Comparison of ENCODE assay signal across 8 cellular contexts in genomic region chr4:184384056-184384809, GRCh38.
DNase-seq lines count a peak whose midpoint lies in the region; ATAC-seq and TF ChIP-seq lines count a peak whose summit lies in the region.

No MANE protein-coding gene starts in this region.

- intact Hi-C loops in esophagus squamous epithelium (cut with DNase I): no loop called here
- intact Hi-C loops in ovary (cut with DNase I): loop anchor here in 1 of 4 donors (10.0 kb wide), 1 partner anchor 91 kb away; the partner anchor contains the start of gene IRF2

- peak overlapping the region; percentile 79 for H3K4me2 ChIP-seq in SK-N-SH

- H3K4me1 ChIP-seq in SK-N-SH (ENCODE audit: control insufficient read depth in 1 of 2, insufficient read depth in 2 of 2, low read depth in 1 of 2, low read length in 1 of 2) (peaks cover 12 to 30% of the 10 kb centered on the region in 2 experiments), esophagus squamous epithelium (peaks cover 30 to 52% (median 39%) of the 10 kb centered on the region in 3 donors), ovary (ENCODE audit: insufficient read depth) (peaks cover 10% of the 10 kb centered on the region)

- H3K79me2 ChIP-seq in SK-N-SH (ENCODE audit: insufficient read depth): no peaks in the 10 kb centered on the region

- POLR2A ChIA-PET in SK-N-SH (lab: Yijun Ruan, JAX): interaction anchor here (0.9 kb wide), 1 partner anchor 153 kb away, joined by 4 read pairs; no protein-coding TSS in a partner anchor

- TF ChIP-seq CTCF in SK-N-SH (IDR thresholded peaks at IDR 0.05) (no peak), esophagus squamous epithelium (IDR thresholded peaks at IDR 0.05) (no peak), ovary (IDR thresholded peaks at IDR 0.05) (no peak)

- CTCF ChIA-PET in SK-N-SH (lab: Yijun Ruan, JAX): no interaction called here

- no peak overlapping the region; the same call in 1 of the 2 replicates for H2AFZ ChIP-seq in SK-N-SH (ENCODE audit: low read depth)

- no peak for TF ChIP-seq RAD21 in SK-N-SH (IDR thresholded peaks at IDR 0.05; ENCODE audit: low read length)

- no peaks in the 10 kb centered on the region for H3K27me3 ChIP-seq in SK-N-SH (ENCODE audit: insufficient read depth)
- H3K27me3 ChIP-seq in esophagus squamous epithelium: no peaks in the 10 kb centered on the region
- no peaks in the 10 kb centered on the region for H3K27me3 ChIP-seq in ovary

- H3F3A ChIP-seq in SK-N-SH (replicated peaks; ENCODE audit: insufficient read depth): peaks cover 19% of the 10 kb centered on the region

- peak; percentile 71 for DNase-seq in Caki2 (ENCODE audit: low read depth)
- DNase-seq in SK-N-SH: no peak
- peak; percentile 3 for DNase-seq in esophagus squamous epithelium (lab: John Stamatoyannopoulos, UW)
- peak in 4 of 5 donors; percentile 40 to 62 (median 50) for DNase-seq in ovary
- no peak for DNase-seq in NCI-H526 treated with DMSO at 0.1 percent for 48 hours (lab: John Stamatoyannopoulos, UW)
- DNase-seq in stimulated activated naive CD4-positive, alpha-beta T cell (lab: John Stamatoyannopoulos, UW): no peak

- H3K9me3 ChIP-seq in SK-N-SH (no peaks in the 10 kb centered on the region), esophagus squamous epithelium (no peaks in the 10 kb centered on the region), ovary (no peaks in the 10 kb centered on the region)

- peak overlapping the region; percentile 57 for H3K9ac ChIP-seq in SK-N-SH

- in situ Hi-C loops in Caki2 (cut with HindIII; ENCODE audit: low pct_unique_long_range_greater_than_20kb, low sequenced_read_pairs): no loop called here

- peak overlapping the region; percentile 44 to 56; a peak in 3 of 4 replicates for H3K4me3 ChIP-seq in SK-N-SH (ENCODE audit: low read depth in 2 of 2, low read length in 1 of 2)
- H3K4me3 ChIP-seq in esophagus squamous epithelium: peak overlapping the region; percentile 7 to 56 (median 26)
- peak overlapping the region; percentile 26 for H3K4me3 ChIP-seq in ovary

- H3K9me2 ChIP-seq in SK-N-SH: no peaks in the 10 kb centered on the region

- ATAC-seq in GM19351 (IDR thresholded peaks at IDR 0.05; ENCODE audit: unreplicated experiment) (peak; percentile 71), HG03354 (IDR thresholded peaks at IDR 0.05; ENCODE audit: poor library complexity, severe bottlenecking, unreplicated experiment) (peak; percentile 87)

- H3K36me3 ChIP-seq in SK-N-SH (replicated peaks in 1 of 2; ENCODE audit: control insufficient read depth in 1 of 2, insufficient read depth in 2 of 2, low read length in 1 of 2) (peaks cover 15 to 23% of the 10 kb centered on the region in 2 experiments), esophagus squamous epithelium (peaks cover 0 to 30% (median 9%) of the 10 kb centered on the region in 3 donors), ovary (no peaks in the 10 kb centered on the region)

- 12% methylated on average over 8 of the region's 13 CpGs for whole genome bisulfite sequencing in SK-N-SH (ENCODE audit: low lambda C conversion rate)
- WGBS in esophagus squamous epithelium, 2 donors: 5 to 11% methylated on average over 9 to 13 of the region's 13 CpGs
- WGBS in ovary, 3 donors: 3 to 10% (median 4%) methylated on average over 13 of the region's 13 CpGs

- peak in 1 of 4 donors; percentile 32 for TF ChIP-seq POLR2A in esophagus squamous epithelium (IDR thresholded peaks at IDR 0.05)
- no peak for TF ChIP-seq POLR2A in ovary (IDR thresholded peaks at IDR 0.05)

- H4K20me1 ChIP-seq in SK-N-SH (ENCODE audit: insufficient read depth): no peaks in the 10 kb centered on the region

- H3K27ac ChIP-seq in SK-N-SH (ENCODE audit: low read depth in 2 of 2, low read length in 1 of 2) (peak overlapping the region; percentile 77 to 90), esophagus squamous epithelium (peak overlapping the region; percentile 70 to 94 (median 85)), ovary (peak overlapping the region in 1 of 2 donors; percentile 79)

- TF ChIP-seq EP300 in SK-N-SH (IDR thresholded peaks at IDR 0.05; ENCODE audit: borderline replicate concordance in 1 of 2, low read depth in 1 of 2, low read length in 1 of 2) (no peak; a peak in 1 of 4 replicates), ovary (IDR thresholded peaks at IDR 0.05) (no peak)

TF ChIP-seq in SK-N-SH, 30 proteins besides CTCF, POLR2A, EP300 and RAD21 (continues in another document):
- TF ChIP-seq IRF3 (IDR thresholded peaks at IDR 0.05; ENCODE audit: low read depth, low read length): no peak
- no peak for TF ChIP-seq RXRA (IDR thresholded peaks at IDR 0.05; ENCODE audit: borderline replicate concordance, low read depth)
- peak; percentile 9; the same call in 1 of the 2 replicates for TF ChIP-seq MAX (IDR thresholded peaks at IDR 0.05; ENCODE audit: low read depth)
- TF ChIP-seq, protein P1, sequence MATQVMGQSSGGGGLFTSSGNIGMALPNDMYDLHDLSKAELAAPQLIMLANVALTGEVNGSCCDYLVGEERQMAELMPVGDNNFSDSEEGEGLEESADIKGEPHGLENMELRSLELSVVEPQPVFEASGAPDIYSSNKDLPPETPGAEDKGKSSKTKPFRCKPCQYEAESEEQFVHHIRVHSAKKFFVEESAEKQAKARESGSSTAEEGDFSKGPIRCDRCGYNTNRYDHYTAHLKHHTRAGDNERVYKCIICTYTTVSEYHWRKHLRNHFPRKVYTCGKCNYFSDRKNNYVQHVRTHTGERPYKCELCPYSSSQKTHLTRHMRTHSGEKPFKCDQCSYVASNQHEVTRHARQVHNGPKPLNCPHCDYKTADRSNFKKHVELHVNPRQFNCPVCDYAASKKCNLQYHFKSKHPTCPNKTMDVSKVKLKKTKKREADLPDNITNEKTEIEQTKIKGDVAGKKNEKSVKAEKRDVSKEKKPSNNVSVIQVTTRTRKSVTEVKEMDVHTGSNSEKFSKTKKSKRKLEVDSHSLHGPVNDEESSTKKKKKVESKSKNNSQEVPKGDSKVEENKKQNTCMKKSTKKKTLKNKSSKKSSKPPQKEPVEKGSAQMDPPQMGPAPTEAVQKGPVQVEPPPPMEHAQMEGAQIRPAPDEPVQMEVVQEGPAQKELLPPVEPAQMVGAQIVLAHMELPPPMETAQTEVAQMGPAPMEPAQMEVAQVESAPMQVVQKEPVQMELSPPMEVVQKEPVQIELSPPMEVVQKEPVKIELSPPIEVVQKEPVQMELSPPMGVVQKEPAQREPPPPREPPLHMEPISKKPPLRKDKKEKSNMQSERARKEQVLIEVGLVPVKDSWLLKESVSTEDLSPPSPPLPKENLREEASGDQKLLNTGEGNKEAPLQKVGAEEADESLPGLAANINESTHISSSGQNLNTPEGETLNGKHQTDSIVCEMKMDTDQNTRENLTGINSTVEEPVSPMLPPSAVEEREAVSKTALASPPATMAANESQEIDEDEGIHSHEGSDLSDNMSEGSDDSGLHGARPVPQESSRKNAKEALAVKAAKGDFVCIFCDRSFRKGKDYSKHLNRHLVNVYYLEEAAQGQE (IDR thresholded peaks at IDR 0.05; ENCODE audit: low read depth, low read length): no peak
- TF ChIP-seq USF1 (IDR thresholded peaks at IDR 0.05; ENCODE audit: borderline replicate concordance, low read depth): no peak
- TF ChIP-seq, protein P2, sequence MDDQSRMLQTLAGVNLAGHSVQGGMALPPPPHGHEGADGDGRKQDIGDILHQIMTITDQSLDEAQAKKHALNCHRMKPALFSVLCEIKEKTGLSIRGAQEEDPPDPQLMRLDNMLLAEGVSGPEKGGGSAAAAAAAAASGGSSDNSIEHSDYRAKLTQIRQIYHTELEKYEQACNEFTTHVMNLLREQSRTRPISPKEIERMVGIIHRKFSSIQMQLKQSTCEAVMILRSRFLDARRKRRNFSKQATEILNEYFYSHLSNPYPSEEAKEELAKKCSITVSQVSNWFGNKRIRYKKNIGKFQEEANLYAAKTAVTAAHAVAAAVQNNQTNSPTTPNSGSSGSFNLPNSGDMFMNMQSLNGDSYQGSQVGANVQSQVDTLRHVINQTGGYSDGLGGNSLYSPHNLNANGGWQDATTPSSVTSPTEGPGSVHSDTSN (IDR thresholded peaks at IDR 0.05): no peak; the same call in 1 of the 2 replicates
- TF ChIP-seq FOXJ3 (CRISPR knock-in tag; IDR thresholded peaks at IDR 0.05): no peak
- no peak for TF ChIP-seq TAF1 (IDR thresholded peaks at IDR 0.05; ENCODE audit: borderline replicate concordance, low read depth, low read length)
- no peak for TF ChIP-seq JUND (IDR thresholded peaks at IDR 0.05)
- TF ChIP-seq GATA2 (CRISPR knock-in tag; IDR thresholded peaks at IDR 0.05): no peak
- no peak for TF ChIP-seq EZH2phosphoT487 (IDR thresholded peaks at IDR 0.05; ENCODE audit: borderline replicate concordance, low read depth)
- no peak for TF ChIP-seq SIN3A (IDR thresholded peaks at IDR 0.05; ENCODE audit: borderline replicate concordance, low read depth, low read length)
- no peak for TF ChIP-seq SMC3 (IDR thresholded peaks at IDR 0.05; ENCODE audit: low read depth, low read length)
- TF ChIP-seq, protein P3, sequence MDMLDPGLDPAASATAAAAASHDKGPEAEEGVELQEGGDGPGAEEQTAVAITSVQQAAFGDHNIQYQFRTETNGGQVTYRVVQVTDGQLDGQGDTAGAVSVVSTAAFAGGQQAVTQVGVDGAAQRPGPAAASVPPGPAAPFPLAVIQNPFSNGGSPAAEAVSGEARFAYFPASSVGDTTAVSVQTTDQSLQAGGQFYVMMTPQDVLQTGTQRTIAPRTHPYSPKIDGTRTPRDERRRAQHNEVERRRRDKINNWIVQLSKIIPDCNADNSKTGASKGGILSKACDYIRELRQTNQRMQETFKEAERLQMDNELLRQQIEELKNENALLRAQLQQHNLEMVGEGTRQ (IDR thresholded peaks at IDR 0.05; ENCODE audit: borderline replicate concordance, low read depth, low read length): no peak
- no peak for TF ChIP-seq ELF1 (IDR thresholded peaks at IDR 0.05)
- TF ChIP-seq TCF12 (IDR thresholded peaks at IDR 0.05): peak; percentile 35

Comparison
In these comparisons a context has a peak if more than half of its experiments do, and no peak if none do; other contexts are left out.
1. DNase-seq: peak in Caki2 (single experiment), esophagus squamous epithelium (single experiment) and ovary (4 of 5); none in SK-N-SH (single experiment), NCI-H526 treated with DMSO at 0.1 percent for 48 hours (single experiment) and stimulated activated naive CD4-positive, alpha-beta T cell (0 of 6).
2. Peak in every context shown above with its lines, with median percentiles within 50 percentile points of each other: H3K4me3 ChIP-seq.